ENCODE assay signal across 15 cellular contexts in genomic region chr1:193310569-193310968, GRCh38.
A peak's percentile ranks its signal among the peaks of the same experiment; 100 is the strongest.
DNase-seq lines count a peak whose midpoint lies in the region; ATAC-seq and TF ChIP-seq lines count a peak whose summit lies in the region.
"Had no signal": no experiment of that assay in that cellular context is flagged by ENCODE, and none has a peak within 500 bp of the region (broad histone marks: within the 10 kb centered on the region; RNA-seq: fewer than 3 reads in every experiment).

No MANE protein-coding gene starts in this region.

- 75 to 79% methylated on average over 3 of the region's 3 CpGs for WGBS in endodermal cell (ENCODE audit: insufficient coverage in 1 of 2, insufficient read length in 1 of 2), 2 experiments

- no peaks in the 10 kb centered on the region for H3K27me3 ChIP-seq in endodermal cell (ENCODE audit: control insufficient read depth, insufficient read depth, low read length, poor library complexity, severe bottlenecking)
- H3K27me3 ChIP-seq: ovary, SJSA1, uterus had no signal

- H3K9me3 Mint-ChIP-seq in endodermal cell, result no peaks in the 10 kb centered on the region
- H3K9me3 Mint-ChIP-seq: activated CD4-positive, alpha-beta memory T cell treated with anti-CD3 and anti-CD28 coated beads for 36 hours; activated T-helper 1 cell treated with anti-CD3 and anti-CD28 coated beads, Interleukin-12 subunit alpha, Interleukin-12 subunit beta, Interleukin-2, Interleukin-4 antibody, amounts not matched to agents 30 ng/mL and 10 ng/mL and 1 ng/mL, durations not matched to agents 14 hours and 24 hours and 36 hours; stimulated activated naive CD8-positive, alpha-beta T cell treated with anti-CD3 and anti-CD28 coated beads, Interleukin-15, Interleukin-2, amounts not matched to agents 100 ng/mL and 50 ng/mL, for 24 hours had no signal

- no peak overlapping the region for H3K27ac ChIP-seq in endodermal cell (ENCODE audit: low read depth, low read length)
- H3K27ac ChIP-seq: ovary, SJSA1, uterus had no signal

- no peak overlapping the region for H3K4me3 Mint-ChIP-seq in endodermal cell
- H3K4me3 Mint-ChIP-seq: activated CD4-positive, alpha-beta memory T cell treated with anti-CD3 and anti-CD28 coated beads for 36 hours; activated T-helper 1 cell treated with anti-CD3 and anti-CD28 coated beads, Interleukin-12 subunit alpha, Interleukin-12 subunit beta, Interleukin-2, Interleukin-4 antibody, amounts not matched to agents 30 ng/mL and 10 ng/mL and 1 ng/mL, durations not matched to agents 14 hours and 24 hours and 36 hours; stimulated activated naive CD8-positive, alpha-beta T cell treated with anti-CD3 and anti-CD28 coated beads, Interleukin-15, Interleukin-2, amounts not matched to agents 100 ng/mL and 50 ng/mL, for 24 hours had no signal

- DNase-seq in COLO668 (lab: John Stamatoyannopoulos, UW; ENCODE audit: unreplicated experiment) (peak; percentile 78), NCI-H1105 treated with DMSO at 0.1 percent for 48 hours (lab: John Stamatoyannopoulos, UW) (peak; percentile 80), NCI-H345 treated with DMSO at 0.1 percent for 48 hours (lab: John Stamatoyannopoulos, UW; ENCODE audit: unreplicated experiment) (peak; percentile 98), endodermal cell (no peak), RKO (ENCODE audit: low spot score) (no peak), Ammon's horn (ENCODE audit: low spot score) (no peak), NCI-H524 treated with DMSO at 0.1 percent for 48 hours (lab: John Stamatoyannopoulos, UW) (no peak)
- DNase-seq: activated CD4-positive, alpha-beta memory T cell treated with anti-CD3 and anti-CD28 coated beads for 36 hours; ovary; uterus had no signal

- H3K27me3 Mint-ChIP-seq in endodermal cell (ENCODE audit: insufficient read depth), result no peaks in the 10 kb centered on the region
- H3K27me3 Mint-ChIP-seq: activated CD4-positive, alpha-beta memory T cell treated with anti-CD3 and anti-CD28 coated beads for 36 hours; stimulated activated naive CD8-positive, alpha-beta T cell treated with anti-CD3 and anti-CD28 coated beads, Interleukin-15, Interleukin-2, amounts not matched to agents 100 ng/mL and 50 ng/mL, for 24 hours had no signal

- peaks cover 28% of the 10 kb centered on the region for H3K4me1 Mint-ChIP-seq in endodermal cell

- no peaks in the 10 kb centered on the region for H3K36me3 ChIP-seq in endodermal cell (ENCODE audit: control insufficient read depth, insufficient read depth, low read length)
- H3K36me3 ChIP-seq: ovary, SJSA1, uterus had no signal

- H3K9ac ChIP-seq in endodermal cell (ENCODE audit: extremely low read depth, low read length, poor library complexity, severe bottlenecking), result no peak overlapping the region

- TF ChIP-seq CTCF in endodermal cell (conservative IDR thresholded peaks at IDR 0.05), result no peak

- H3K4me1 ChIP-seq in endodermal cell (ENCODE audit: control insufficient read depth, insufficient read depth, low read length), result peaks cover 8% of the 10 kb centered on the region
- H3K4me1 ChIP-seq: SJSA1, uterus had no signal

- ATAC-seq in HG02973 (IDR thresholded peaks at IDR 0.05; ENCODE audit: unreplicated experiment), result no peak
- ATAC-seq: HCT116 had no signal

- no peaks in the 10 kb centered on the region for H3K9me3 ChIP-seq in endodermal cell (ENCODE audit: control insufficient read depth, low read length)
- H3K9me3 ChIP-seq: ovary, SJSA1, uterus had no signal

- H3K36me3 Mint-ChIP-seq in endodermal cell (ENCODE audit: low read depth), result no peaks in the 10 kb centered on the region
- H3K36me3 Mint-ChIP-seq: activated CD4-positive, alpha-beta memory T cell treated with anti-CD3 and anti-CD28 coated beads for 36 hours had no signal

- H3K4me3 ChIP-seq in endodermal cell (ENCODE audit: low read length), result peak overlapping the region; percentile 31
- H3K4me3 ChIP-seq: ovary, SJSA1, uterus had no signal

- peak overlapping the region; percentile 3 for H3K27ac Mint-ChIP-seq in endodermal cell
- H3K27ac Mint-ChIP-seq: activated CD4-positive, alpha-beta memory T cell treated with anti-CD3 and anti-CD28 coated beads for 36 hours; activated T-helper 1 cell treated with anti-CD3 and anti-CD28 coated beads, Interleukin-12 subunit alpha, Interleukin-12 subunit beta, Interleukin-2, Interleukin-4 antibody, amounts not matched to agents 30 ng/mL and 10 ng/mL and 1 ng/mL, durations not matched to agents 14 hours and 24 hours and 36 hours; stimulated activated naive CD8-positive, alpha-beta T cell treated with anti-CD3 and anti-CD28 coated beads, Interleukin-15, Interleukin-2, amounts not matched to agents 100 ng/mL and 50 ng/mL, for 24 hours had no signal

Comparison
In these comparisons a context has a peak if more than half of its experiments do, and no peak if none do; other contexts are left out.
1. DNase-seq: peak in COLO668 (single experiment), NCI-H1105 treated with DMSO at 0.1 percent for 48 hours (single experiment) and NCI-H345 treated with DMSO at 0.1 percent for 48 hours (single experiment); none in endodermal cell (single experiment), RKO (single experiment), Ammon's horn (single experiment) and NCI-H524 treated with DMSO at 0.1 percent for 48 hours (single experiment).